ENCODE assay signal across 1 cellular context in the genomic region with DNA sequence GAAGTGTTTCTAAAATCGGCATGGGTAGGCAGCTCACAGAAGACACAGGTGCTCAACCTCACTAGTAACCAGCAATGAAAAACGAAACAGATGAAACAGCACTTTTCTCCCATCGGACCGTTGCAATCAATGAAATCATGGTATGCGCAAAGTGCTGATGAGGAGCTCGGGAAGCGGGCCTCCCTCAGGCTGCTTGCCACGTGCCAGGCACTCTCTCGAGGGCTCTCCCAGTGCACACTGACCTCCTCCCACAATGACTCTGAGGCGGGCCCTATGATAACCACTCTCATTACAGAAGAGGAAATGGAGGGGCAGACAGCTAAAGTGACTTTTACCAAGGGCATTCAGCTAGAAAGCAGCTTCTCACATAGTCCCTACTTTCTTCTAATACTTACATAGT.
TF ChIP-seq lines count a peak whose summit lies in the region.

No MANE protein-coding gene starts in this region.

TF ChIP-seq in GM23338, 12 proteins besides CTCF, POLR2A, EP300 and RAD21:
- TF ChIP-seq, protein P1, sequence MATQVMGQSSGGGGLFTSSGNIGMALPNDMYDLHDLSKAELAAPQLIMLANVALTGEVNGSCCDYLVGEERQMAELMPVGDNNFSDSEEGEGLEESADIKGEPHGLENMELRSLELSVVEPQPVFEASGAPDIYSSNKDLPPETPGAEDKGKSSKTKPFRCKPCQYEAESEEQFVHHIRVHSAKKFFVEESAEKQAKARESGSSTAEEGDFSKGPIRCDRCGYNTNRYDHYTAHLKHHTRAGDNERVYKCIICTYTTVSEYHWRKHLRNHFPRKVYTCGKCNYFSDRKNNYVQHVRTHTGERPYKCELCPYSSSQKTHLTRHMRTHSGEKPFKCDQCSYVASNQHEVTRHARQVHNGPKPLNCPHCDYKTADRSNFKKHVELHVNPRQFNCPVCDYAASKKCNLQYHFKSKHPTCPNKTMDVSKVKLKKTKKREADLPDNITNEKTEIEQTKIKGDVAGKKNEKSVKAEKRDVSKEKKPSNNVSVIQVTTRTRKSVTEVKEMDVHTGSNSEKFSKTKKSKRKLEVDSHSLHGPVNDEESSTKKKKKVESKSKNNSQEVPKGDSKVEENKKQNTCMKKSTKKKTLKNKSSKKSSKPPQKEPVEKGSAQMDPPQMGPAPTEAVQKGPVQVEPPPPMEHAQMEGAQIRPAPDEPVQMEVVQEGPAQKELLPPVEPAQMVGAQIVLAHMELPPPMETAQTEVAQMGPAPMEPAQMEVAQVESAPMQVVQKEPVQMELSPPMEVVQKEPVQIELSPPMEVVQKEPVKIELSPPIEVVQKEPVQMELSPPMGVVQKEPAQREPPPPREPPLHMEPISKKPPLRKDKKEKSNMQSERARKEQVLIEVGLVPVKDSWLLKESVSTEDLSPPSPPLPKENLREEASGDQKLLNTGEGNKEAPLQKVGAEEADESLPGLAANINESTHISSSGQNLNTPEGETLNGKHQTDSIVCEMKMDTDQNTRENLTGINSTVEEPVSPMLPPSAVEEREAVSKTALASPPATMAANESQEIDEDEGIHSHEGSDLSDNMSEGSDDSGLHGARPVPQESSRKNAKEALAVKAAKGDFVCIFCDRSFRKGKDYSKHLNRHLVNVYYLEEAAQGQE (IDR thresholded peaks at IDR 0.05; ENCODE audit: unreplicated experiment): no peak
- TF ChIP-seq ZNF114 (CRISPR knock-in tag; IDR thresholded peaks at IDR 0.05): no peak
- TF ChIP-seq CREB1 (CRISPR knock-in tag; IDR thresholded peaks at IDR 0.05; ENCODE audit: low read depth): no peak
- TF ChIP-seq ZNF331 (CRISPR knock-in tag; IDR thresholded peaks at IDR 0.05; ENCODE audit: low read depth): no peak
- no peak for TF ChIP-seq NANOG (IDR thresholded peaks at IDR 0.05; ENCODE audit: borderline replicate concordance)
- TF ChIP-seq, protein P2, sequence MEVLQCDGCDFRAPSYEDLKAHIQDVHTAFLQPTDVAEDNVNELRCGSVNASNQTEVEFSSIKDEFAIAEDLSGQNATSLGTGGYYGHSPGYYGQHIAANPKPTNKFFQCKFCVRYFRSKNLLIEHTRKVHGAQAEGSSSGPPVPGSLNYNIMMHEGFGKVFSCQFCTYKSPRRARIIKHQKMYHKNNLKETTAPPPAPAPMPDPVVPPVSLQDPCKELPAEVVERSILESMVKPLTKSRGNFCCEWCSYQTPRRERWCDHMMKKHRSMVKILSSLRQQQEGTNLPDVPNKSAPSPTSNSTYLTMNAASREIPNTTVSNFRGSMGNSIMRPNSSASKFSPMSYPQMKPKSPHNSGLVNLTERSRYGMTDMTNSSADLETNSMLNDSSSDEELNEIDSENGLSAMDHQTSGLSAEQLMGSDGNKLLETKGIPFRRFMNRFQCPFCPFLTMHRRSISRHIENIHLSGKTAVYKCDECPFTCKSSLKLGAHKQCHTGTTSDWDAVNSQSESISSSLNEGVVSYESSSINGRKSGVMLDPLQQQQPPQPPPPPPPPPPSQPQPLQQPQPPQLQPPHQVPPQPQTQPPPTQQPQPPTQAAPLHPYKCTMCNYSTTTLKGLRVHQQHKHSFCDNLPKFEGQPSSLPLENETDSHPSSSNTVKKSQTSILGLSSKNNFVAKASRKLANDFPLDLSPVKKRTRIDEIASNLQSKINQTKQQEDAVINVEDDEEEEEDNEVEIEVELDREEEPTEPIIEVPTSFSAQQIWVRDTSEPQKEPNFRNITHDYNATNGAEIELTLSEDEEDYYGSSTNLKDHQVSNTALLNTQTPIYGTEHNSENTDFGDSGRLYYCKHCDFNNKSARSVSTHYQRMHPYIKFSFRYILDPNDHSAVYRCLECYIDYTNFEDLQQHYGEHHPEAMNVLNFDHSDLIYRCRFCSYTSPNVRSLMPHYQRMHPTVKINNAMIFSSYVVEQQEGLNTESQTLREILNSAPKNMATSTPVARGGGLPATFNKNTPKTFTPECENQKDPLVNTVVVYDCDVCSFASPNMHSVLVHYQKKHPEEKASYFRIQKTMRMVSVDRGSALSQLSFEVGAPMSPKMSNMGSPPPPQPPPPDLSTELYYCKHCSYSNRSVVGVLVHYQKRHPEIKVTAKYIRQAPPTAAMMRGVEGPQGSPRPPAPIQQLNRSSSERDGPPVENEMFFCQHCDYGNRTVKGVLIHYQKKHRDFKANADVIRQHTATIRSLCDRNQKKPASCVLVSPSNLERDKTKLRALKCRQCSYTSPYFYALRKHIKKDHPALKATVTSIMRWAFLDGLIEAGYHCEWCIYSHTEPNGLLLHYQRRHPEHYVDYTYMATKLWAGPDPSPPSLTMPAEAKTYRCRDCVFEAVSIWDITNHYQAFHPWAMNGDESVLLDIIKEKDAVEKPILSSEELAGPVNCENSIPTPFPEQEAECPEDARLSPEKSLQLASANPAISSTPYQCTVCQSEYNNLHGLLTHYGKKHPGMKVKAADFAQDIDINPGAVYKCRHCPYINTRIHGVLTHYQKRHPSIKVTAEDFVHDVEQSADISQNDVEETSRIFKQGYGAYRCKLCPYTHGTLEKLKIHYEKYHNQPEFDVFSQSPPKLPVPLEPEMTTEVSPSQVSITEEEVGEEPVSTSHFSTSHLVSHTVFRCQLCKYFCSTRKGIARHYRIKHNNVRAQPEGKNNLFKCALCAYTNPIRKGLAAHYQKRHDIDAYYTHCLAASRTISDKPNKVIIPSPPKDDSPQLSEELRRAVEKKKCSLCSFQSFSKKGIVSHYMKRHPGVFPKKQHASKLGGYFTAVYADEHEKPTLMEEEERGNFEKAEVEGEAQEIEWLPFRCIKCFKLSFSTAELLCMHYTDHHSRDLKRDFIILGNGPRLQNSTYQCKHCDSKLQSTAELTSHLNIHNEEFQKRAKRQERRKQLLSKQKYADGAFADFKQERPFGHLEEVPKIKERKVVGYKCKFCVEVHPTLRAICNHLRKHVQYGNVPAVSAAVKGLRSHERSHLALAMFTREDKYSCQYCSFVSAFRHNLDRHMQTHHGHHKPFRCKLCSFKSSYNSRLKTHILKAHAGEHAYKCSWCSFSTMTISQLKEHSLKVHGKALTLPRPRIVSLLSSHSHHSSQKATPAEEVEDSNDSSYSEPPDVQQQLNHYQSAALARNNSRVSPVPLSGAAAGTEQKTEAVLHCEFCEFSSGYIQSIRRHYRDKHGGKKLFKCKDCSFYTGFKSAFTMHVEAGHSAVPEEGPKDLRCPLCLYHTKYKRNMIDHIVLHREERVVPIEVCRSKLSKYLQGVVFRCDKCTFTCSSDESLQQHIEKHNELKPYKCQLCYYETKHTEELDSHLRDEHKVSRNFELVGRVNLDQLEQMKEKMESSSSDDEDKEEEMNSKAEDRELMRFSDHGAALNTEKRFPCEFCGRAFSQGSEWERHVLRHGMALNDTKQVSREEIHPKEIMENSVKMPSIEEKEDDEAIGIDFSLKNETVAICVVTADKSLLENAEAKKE (CRISPR knock-in tag; IDR thresholded peaks at IDR 0.05): no peak
- no peak for TF ChIP-seq EZH2phosphoT487 (IDR thresholded peaks at IDR 0.05; ENCODE audit: unreplicated experiment)
- TF ChIP-seq STAT1 (IDR thresholded peaks at IDR 0.05; ENCODE audit: unreplicated experiment): no peak
- TF ChIP-seq, protein P3, sequence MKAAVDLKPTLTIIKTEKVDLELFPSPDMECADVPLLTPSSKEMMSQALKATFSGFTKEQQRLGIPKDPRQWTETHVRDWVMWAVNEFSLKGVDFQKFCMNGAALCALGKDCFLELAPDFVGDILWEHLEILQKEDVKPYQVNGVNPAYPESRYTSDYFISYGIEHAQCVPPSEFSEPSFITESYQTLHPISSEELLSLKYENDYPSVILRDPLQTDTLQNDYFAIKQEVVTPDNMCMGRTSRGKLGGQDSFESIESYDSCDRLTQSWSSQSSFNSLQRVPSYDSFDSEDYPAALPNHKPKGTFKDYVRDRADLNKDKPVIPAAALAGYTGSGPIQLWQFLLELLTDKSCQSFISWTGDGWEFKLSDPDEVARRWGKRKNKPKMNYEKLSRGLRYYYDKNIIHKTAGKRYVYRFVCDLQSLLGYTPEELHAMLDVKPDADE (IDR thresholded peaks at IDR 0.05): no peak
- TF ChIP-seq EZH2 (IDR thresholded peaks at IDR 0.05; ENCODE audit: low read depth, unreplicated experiment): no peak
- TF ChIP-seq POLR2AphosphoS5 (IDR thresholded peaks at IDR 0.05; ENCODE audit: low read depth): no peak
- TF ChIP-seq JUNB (IDR thresholded peaks at IDR 0.05; ENCODE audit: unreplicated experiment): no peak
